Comparison of ENCODE assay signal across 7 cellular contexts in the genomic region with DNA sequence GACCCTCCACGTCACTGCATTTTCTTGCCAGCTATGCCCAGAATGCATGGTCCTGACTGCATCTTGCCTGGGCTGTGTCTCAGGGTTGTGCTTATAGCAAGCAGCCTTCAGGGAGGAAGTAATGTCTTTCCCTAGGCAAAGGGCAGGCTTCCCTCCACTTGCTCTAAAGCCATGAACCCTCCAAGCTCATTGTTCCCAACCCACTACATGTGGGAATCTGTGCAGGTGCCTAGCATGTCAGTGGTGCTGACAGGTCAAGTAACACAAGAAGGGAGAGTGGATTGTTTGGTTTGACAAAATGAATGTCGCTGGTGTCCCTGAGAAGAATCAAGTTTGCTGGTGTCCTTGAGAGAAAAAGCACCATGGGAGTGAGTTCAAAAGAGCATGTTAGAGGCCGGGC. TPM values are rescaled to one million over a fixed set of nuclear protein-coding genes. Genes with fewer than 3 reads are reported as not detected.
"Had no signal": no experiment of that assay in that cellular context is flagged by ENCODE, and none has a peak within 500 bp of the region (broad histone marks: within the 10 kb centered on the region; RNA-seq: fewer than 3 reads in every experiment).

No MANE protein-coding gene starts in this region.

- DNase-seq: IMR-90 had no signal

- H3K4me3 ChIP-seq: K562 had no signal

- ATAC-seq: HepG2, K562 had no signal

- H3K27ac ChIP-seq: HL-60 had no signal

- FAIRE-seq: HepG2, HTR-8/SVneo, K562 had no signal

- H3K4me1 Mint-ChIP-seq: IgD-negative memory B cell had no signal

- H3K36me3 Mint-ChIP-seq: IgD-negative memory B cell had no signal

- H3K27ac Mint-ChIP-seq: IgD-negative memory B cell had no signal

- H3K4me3 Mint-ChIP-seq: IgD-negative memory B cell had no signal

RNA-seq across cellular contexts. Expression of a gene that starts 53.9 kb away (rescaled TPM):
- total RNA-seq: HepG2, HT1080, IMR-90, K562 had no signal
- polyA plus RNA-seq: HepG2, IgD-negative memory B cell, IMR-90, K562 had no signal
